17 cellular contexts compared by ENCODE assay signal in the genomic region with DNA sequence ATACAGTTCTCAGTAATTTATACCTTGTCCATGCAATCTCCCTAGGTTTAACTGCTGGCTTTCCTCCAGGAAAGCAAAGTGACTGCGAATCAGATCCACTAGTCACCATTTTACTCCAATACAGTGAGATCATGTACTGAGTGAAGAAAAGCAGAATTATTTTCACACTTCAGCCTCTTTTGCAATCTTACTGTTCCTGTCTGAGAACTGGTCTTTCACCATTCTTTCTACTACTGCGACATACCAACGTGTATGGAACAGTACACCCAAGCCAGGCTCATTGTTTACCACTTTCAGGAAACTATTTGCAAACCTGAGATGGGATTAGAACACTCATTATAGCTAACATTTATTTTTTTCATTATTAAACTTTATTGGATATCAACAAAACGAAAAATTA. TPM values are rescaled to one million over a fixed set of nuclear protein-coding genes. Genes with fewer than 3 reads are reported as not detected.
DNase-seq lines count a peak whose midpoint lies in the region; ATAC-seq and TF ChIP-seq lines count a peak whose summit lies in the region.
"Had no signal": no experiment of that assay in that cellular context is flagged by ENCODE, and none has a peak within 500 bp of the region (broad histone marks: within the 10 kb centered on the region; RNA-seq: fewer than 3 reads in every experiment).

No MANE protein-coding gene starts in this region.

- H3K27ac ChIP-seq in upper lobe of right lung, result no peak overlapping the region
- H3K27ac ChIP-seq: C4-2B, SJSA1 had no signal

- no peaks in the 10 kb centered on the region for H3K9me3 ChIP-seq in upper lobe of right lung
- H3K9me3 ChIP-seq: HAP-1, SJSA1 had no signal

- no peaks in the 10 kb centered on the region for H3K4me1 ChIP-seq in upper lobe of right lung
- H3K4me1 ChIP-seq: SJSA1 had no signal

- DNase-seq in NOMO-1 treated with DMSO at 0.1 percent for 48 hours (lab: John Stamatoyannopoulos, UW; ENCODE audit: unreplicated experiment), result peak; percentile 31
- no peak for DNase-seq in NOMO-1 treated with dmso at 0.1 percent for 144 hours (lab: John Stamatoyannopoulos, UW; ENCODE audit: unreplicated experiment)
- peak; percentile 1 for DNase-seq in SKM-1 (lab: John Stamatoyannopoulos, UW; ENCODE audit: unreplicated experiment)
- no peak for DNase-seq in upper lobe of right lung
- DNase-seq in GM19240 (ENCODE audit: insufficient read length, low spot score), result no peak
- no peak for DNase-seq in NCI-H345 (lab: John Stamatoyannopoulos, UW)
- DNase-seq: COR-L47, Karpas-422, NCI-H1436 treated with DMSO at 0.1 percent for 48 hours, NCI-H2081 treated with DMSO at 0.1 percent for 48 hours, NCI-H2227 treated with DMSO at 0.1 percent for 48 hours, RPMI8226 had no signal

- ATAC-seq in esophagus mucosa (peak; percentile 96), upper lobe of right lung (peak; percentile 74), HG03097 (IDR thresholded peaks at IDR 0.05; ENCODE audit: low FRiP score, unreplicated experiment) (no peak)

- intact Hi-C loops in upper lobe of right lung (cut with DNase I), result no loop called here

- H3K4me3 ChIP-seq in upper lobe of right lung, result no peak overlapping the region
- H3K4me3 ChIP-seq: HAP-1, SJSA1 had no signal

- no peaks in the 10 kb centered on the region for H3K36me3 ChIP-seq in upper lobe of right lung
- H3K36me3 ChIP-seq: HAP-1, SJSA1 had no signal

- TF ChIP-seq CTCF in upper lobe of right lung (IDR thresholded peaks at IDR 0.05), result no peak

- H3K27me3 ChIP-seq in upper lobe of right lung, result no peaks in the 10 kb centered on the region
- H3K27me3 ChIP-seq: SJSA1 had no signal

RNA-seq across cellular contexts. Expression of a gene that starts 8.0 kb away (rescaled TPM):
- total RNA-seq in esophagus mucosa (16.0 TPM), upper lobe of right lung (27.7 TPM)

Comparison
In these comparisons a context has a peak if more than half of its experiments do, and no peak if none do; other contexts are left out.
1. DNase-seq: peak in NOMO-1 treated with DMSO at 0.1 percent for 48 hours (single experiment) and SKM-1 (single experiment); none in NOMO-1 treated with dmso at 0.1 percent for 144 hours (single experiment), upper lobe of right lung (single experiment), GM19240 (single experiment) and NCI-H345 (single experiment).